ENCODE assay signal across 26 cellular contexts in the genomic region with DNA sequence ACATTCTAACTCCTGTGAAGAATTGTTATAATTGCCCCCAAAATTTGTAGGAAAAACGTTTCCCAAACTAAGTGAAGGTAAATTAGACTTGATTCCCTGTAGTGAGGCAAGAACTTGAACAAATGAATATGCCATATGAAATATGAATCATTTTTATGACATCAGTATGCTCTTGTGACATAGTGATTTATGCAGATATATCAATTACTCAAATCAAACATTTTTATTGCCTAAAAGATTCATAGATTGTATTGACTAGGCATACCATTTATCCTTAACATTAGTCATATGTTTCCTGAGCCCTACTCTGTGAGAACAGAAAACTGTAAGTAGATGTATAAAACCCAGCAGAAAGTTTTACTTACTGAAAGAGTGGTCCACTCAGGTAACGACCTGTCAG.
"Had no signal": no experiment of that assay in that cellular context is flagged by ENCODE, and none has a peak within 500 bp of the region (broad histone marks: within the 10 kb centered on the region; RNA-seq: fewer than 3 reads in every experiment).

No MANE protein-coding gene starts in this region.

- H3K27ac ChIP-seq: brain microvascular endothelial cell, colonic mucosa, dorsolateral prefrontal cortex, WERI-Rb-1 had no signal

- H3K36me3 ChIP-seq: brain microvascular endothelial cell, colonic mucosa, WERI-Rb-1 had no signal

- DNase-seq: activated B cell treated with CpG ODN at 0.5 μM for 24 hours; activated CD4-positive, alpha-beta T cell treated with anti-CD3 and anti-CD28 coated beads for 48 hours; activated CD4-positive, alpha-beta T cell treated with anti-CD3 and anti-CD28 coated beads, Interleukin-2, amount 50 U/mL, for 1 hour; activated CD4-positive, alpha-beta T cell treated with anti-CD3 and anti-CD28 coated beads, Interleukin-2, amount 50 U/mL, for 48 hours; activated CD8-positive, alpha-beta memory T cell treated with anti-CD3 and anti-CD28 coated beads for 24 hours; activated CD8-positive, alpha-beta T cell treated with anti-CD3 and anti-CD28 coated beads for 36 hours; activated effector memory CD4-positive, alpha-beta T cell treated with Interleukin-2 at 50 U/mL for 16 hours; activated gamma-delta T cell treated with Interleukin-2 at 50 U/mL for 16 hours; activated naive CD4-positive, alpha-beta T cell treated with anti-CD3 and anti-CD28 coated beads, Interleukin-2, amount 50 U/mL, for 16 hours; activated naive CD4-positive, alpha-beta T cell treated with Interleukin-2 at 50 U/mL for 16 hours; activated T-cell treated with anti-CD3 and anti-CD28 coated beads, Interleukin-2, amount 50 U/mL, for 4 hours; amniotic stem cell; anterior cingulate cortex; brain microvascular endothelial cell; caudate nucleus; colonic mucosa; dorsolateral prefrontal cortex; effector memory CD4-positive, alpha-beta T cell; endodermal cell; foreskin fibroblast; head of caudate nucleus; T-helper 17 cell; T1000; WERI-Rb-1 had no signal

- H3K9me3 ChIP-seq: colonic mucosa had no signal

- H3K4me3 ChIP-seq: colonic mucosa, dorsolateral prefrontal cortex had no signal

- FAIRE-seq: astrocyte, frontal cortex had no signal

- H3K27me3 ChIP-seq: brain microvascular endothelial cell, colonic mucosa had no signal

- H3K4me1 ChIP-seq: colonic mucosa had no signal
